8 cellular contexts compared by ENCODE assay signal in genomic region chr1:174005032-174005431, GRCh38. TPM values are rescaled to one million over a fixed set of nuclear protein-coding genes. Genes with fewer than 3 reads are reported as not detected.
A peak's percentile ranks its signal among the peaks of the same experiment; 100 is the strongest.
DNase-seq lines count a peak whose midpoint lies in the region; ATAC-seq and TF ChIP-seq lines count a peak whose summit lies in the region.

No MANE protein-coding gene starts in this region.

- no peak for TF ChIP-seq POLR2A in spleen (IDR thresholded peaks at IDR 0.05)
- TF ChIP-seq POLR2A in transverse colon (IDR thresholded peaks at IDR 0.05), result no peak

- intact Hi-C loops in spleen (cut with DNase I; ENCODE audit: low total_unique reads) (no loop called here), transverse colon (cut with DNase I; ENCODE audit: low total_unique reads) (no loop called here)

- H3K9me3 ChIP-seq in SJSA1 (replicated peaks) (no peaks in the 10 kb centered on the region), spleen (no peaks in the 10 kb centered on the region), transverse colon (no peaks in the 10 kb centered on the region)

- peaks cover 39% of the 10 kb centered on the region for H3K4me1 ChIP-seq in SJSA1 (replicated peaks)
- H3K4me1 ChIP-seq in spleen, result peaks cover 9 to 98% (median 67%) of the 10 kb centered on the region in 6 donors
- peaks cover 8 to 47% (median 22%) of the 10 kb centered on the region in 4 donors for H3K4me1 ChIP-seq in transverse colon

- H3K4me3 ChIP-seq in SJSA1 (no peak overlapping the region), spleen (no peak overlapping the region), transverse colon (no peak overlapping the region)

- H3K36me3 ChIP-seq in SJSA1, result peaks cover 25% of the 10 kb centered on the region
- H3K36me3 ChIP-seq in spleen, result peaks cover 0 to 6% (median 0%) of the 10 kb centered on the region in 6 donors
- no peaks in the 10 kb centered on the region for H3K36me3 ChIP-seq in transverse colon

- 27 to 39% (median 29%) methylated on average over 2 of the region's 2 CpGs for WGBS in spleen, 5 donors
- WGBS in transverse colon (ENCODE audit: low coverage in 1 of 2), 2 donors, result 32 to 50% methylated on average over 2 of the region's 2 CpGs

- ATAC-seq in HG03025 (IDR thresholded peaks at IDR 0.05; ENCODE audit: low FRiP score, unreplicated experiment), result peak; percentile 55

- H3K27me3 ChIP-seq in SJSA1 (replicated peaks), result no peaks in the 10 kb centered on the region
- H3K27me3 ChIP-seq in spleen (replicated peaks in 1 of 7), result no peaks in the 10 kb centered on the region
- H3K27me3 ChIP-seq in transverse colon, result no peaks in the 10 kb centered on the region

- in situ Hi-C loops in transverse colon (cut with MboI; ENCODE audit: low pct_ligation_motif_present in 1 of 4, low pct_unique_long_range_greater_than_20kb in 1 of 4, low sequenced_read_pairs in 3 of 4), result loop anchor here in 1 of 4 donors (25.0 kb wide), 1 partner anchor 207 kb away; no protein-coding TSS in a partner anchor

- peak; percentile 15 for DNase-seq in NCI-H345 (lab: John Stamatoyannopoulos, UW)
- no peak for DNase-seq in NCI-H345 treated with DMSO at 0.1 percent for 48 hours (lab: John Stamatoyannopoulos, UW; ENCODE audit: unreplicated experiment)
- peak; percentile 68 to 76 for DNase-seq in SJSA1 (ENCODE audit: low read depth in 1 of 2, low spot score in 2 of 2)
- peak; percentile 74 for DNase-seq in stromal cell of bone marrow (ENCODE audit: low read depth)
- no peak for DNase-seq in spleen
- DNase-seq in transverse colon, result no peak
- DNase-seq in central memory CD4-positive, alpha-beta T cell, result no peak

- no peak for TF ChIP-seq EP300 in transverse colon (IDR thresholded peaks at IDR 0.05; ENCODE audit: low read depth)

- H3K27ac ChIP-seq in SJSA1 (peak overlapping the region; percentile 53), spleen (peak overlapping the region in 1 of 8 donors; percentile 7), transverse colon (no peak overlapping the region)

- TF ChIP-seq CTCF in spleen (IDR thresholded peaks at IDR 0.05 in 8 of 11, conservative IDR thresholded peaks at IDR 0.05 in 3 of 11), result no peak
- no peak for TF ChIP-seq CTCF in transverse colon (IDR thresholded peaks at IDR 0.05)

RNA-seq across cellular contexts. Expression of gene RC3H1, which starts 17.1 kb away (rescaled TPM):
- total RNA-seq in SJSA1 (2014; rRNA removed; shearing (Covaris generic)), result 15.0 and 79.1 TPM in 2 replicates
- 10 to 100 TPM; 48.9 to 64.2 (median 54.6) TPM for total RNA-seq in spleen
- 1 to 10 TPM; 3.9 to 6.3 (median 4.8) TPM for polyA plus RNA-seq in spleen
- total RNA-seq in transverse colon, result 10 to 100 TPM; 17.9 to 37.9 (median 33.1) TPM

Comparison
In these comparisons a context has a peak if more than half of its experiments do, and no peak if none do; other contexts are left out.
1. DNase-seq: peak in NCI-H345 (single experiment), SJSA1 (2 of 2) and stromal cell of bone marrow (single experiment); none in NCI-H345 treated with DMSO at 0.1 percent for 48 hours (single experiment), spleen (single experiment), transverse colon (single experiment) and central memory CD4-positive, alpha-beta T cell (single experiment).